Comparison of ENCODE assay signal across 2 cellular contexts in the genomic region with DNA sequence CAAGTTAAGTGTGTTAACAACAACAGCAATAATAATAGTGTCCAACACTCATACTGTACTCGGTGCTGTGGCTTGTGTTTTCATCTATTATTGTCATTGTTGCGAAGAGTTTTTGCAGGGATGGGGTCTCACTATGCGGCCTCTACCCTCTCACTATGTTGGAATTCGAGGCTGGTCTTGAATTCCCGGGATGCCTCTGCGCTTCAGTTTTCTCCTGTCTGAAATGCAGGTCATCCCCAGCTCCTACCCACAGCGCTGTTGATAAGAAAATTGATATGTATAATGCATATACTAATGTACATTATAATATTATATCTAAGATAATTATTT.
TF ChIP-seq lines count a peak whose summit lies in the region.

No MANE protein-coding gene starts in this region.

TF ChIP-seq in K562, 482 proteins besides CTCF, POLR2A, EP300 and RAD21:
- TF ChIP-seq KLF16 (IDR thresholded peaks at IDR 0.05) (no peak), MEF2A (IDR thresholded peaks at IDR 0.05; ENCODE audit: control insufficient read depth, low read depth, low read length) (no peak), NFE2L1 (tag; IDR thresholded peaks at IDR 0.05; ENCODE audit: borderline replicate concordance, low read depth) (no peak), ZNF384 (IDR thresholded peaks at IDR 0.05; ENCODE audit: low read depth, low read length) (no peak)
- TF ChIP-seq, protein P1, sequence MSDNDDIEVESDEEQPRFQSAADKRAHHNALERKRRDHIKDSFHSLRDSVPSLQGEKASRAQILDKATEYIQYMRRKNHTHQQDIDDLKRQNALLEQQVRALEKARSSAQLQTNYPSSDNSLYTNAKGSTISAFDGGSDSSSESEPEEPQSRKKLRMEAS (CRISPR knock-in tag; IDR thresholded peaks at IDR 0.05), result no peak

TF ChIP-seq in HEK293T, 16 proteins besides CTCF, POLR2A, EP300 and RAD21:
- no peak for TF ChIP-seq SP1 (IDR thresholded peaks at IDR 0.05)
- no peak for TF ChIP-seq FOXK2 (IDR thresholded peaks at IDR 0.05)
- TF ChIP-seq, protein P2, sequence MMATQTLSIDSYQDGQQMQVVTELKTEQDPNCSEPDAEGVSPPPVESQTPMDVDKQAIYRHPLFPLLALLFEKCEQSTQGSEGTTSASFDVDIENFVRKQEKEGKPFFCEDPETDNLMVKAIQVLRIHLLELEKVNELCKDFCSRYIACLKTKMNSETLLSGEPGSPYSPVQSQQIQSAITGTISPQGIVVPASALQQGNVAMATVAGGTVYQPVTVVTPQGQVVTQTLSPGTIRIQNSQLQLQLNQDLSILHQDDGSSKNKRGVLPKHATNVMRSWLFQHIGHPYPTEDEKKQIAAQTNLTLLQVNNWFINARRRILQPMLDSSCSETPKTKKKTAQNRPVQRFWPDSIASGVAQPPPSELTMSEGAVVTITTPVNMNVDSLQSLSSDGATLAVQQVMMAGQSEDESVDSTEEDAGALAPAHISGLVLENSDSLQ (IDR thresholded peaks at IDR 0.05), result no peak
- TF ChIP-seq ZNF384 (IDR thresholded peaks at IDR 0.05), result no peak
- no peak for TF ChIP-seq NFRKB (IDR thresholded peaks at IDR 0.05)
- no peak for TF ChIP-seq SUZ12 (IDR thresholded peaks at IDR 0.05)
- no peak for TF ChIP-seq ARNT (IDR thresholded peaks at IDR 0.05)
- no peak for TF ChIP-seq HDGF (IDR thresholded peaks at IDR 0.05; ENCODE audit: borderline replicate concordance)
- TF ChIP-seq FOXA1 (IDR thresholded peaks at IDR 0.05), result no peak
- no peak for TF ChIP-seq CTBP1 (IDR thresholded peaks at IDR 0.05; ENCODE audit: borderline replicate concordance)
- no peak for TF ChIP-seq FOXM1 (IDR thresholded peaks at IDR 0.05; ENCODE audit: borderline replicate concordance)
- no peak for TF ChIP-seq BHLHE40 (IDR thresholded peaks at IDR 0.05; ENCODE audit: borderline replicate concordance)
- no peak for TF ChIP-seq ELF4 (IDR thresholded peaks at IDR 0.05)
- TF ChIP-seq LEF1 (IDR thresholded peaks at IDR 0.05; ENCODE audit: borderline replicate concordance), result no peak
- no peak for TF ChIP-seq TARDBP (IDR thresholded peaks at IDR 0.05)
- TF ChIP-seq L3MBTL2 (conservative IDR thresholded peaks at IDR 0.05), result no peak
